ENCODE assay signal across 16 cellular contexts in genomic region chr12:52055781-52056711, GRCh38. TPM values are rescaled to one million over a fixed set of nuclear protein-coding genes. Genes with fewer than 3 reads are reported as not detected.
DNase-seq lines count a peak whose midpoint lies in the region; ATAC-seq and TF ChIP-seq lines count a peak whose summit lies in the region.
"Had no signal": no experiment of that assay in that cellular context is flagged by ENCODE, and none has a peak within 500 bp of the region (broad histone marks: within the 10 kb centered on the region; RNA-seq: fewer than 3 reads in every experiment).

No MANE protein-coding gene starts in this region.

- H3K4me3 ChIP-seq in fibroblast of the aortic adventitia (ENCODE audit: low read depth, low read length) (no peak overlapping the region), prostate gland (no peak overlapping the region)
- H3K4me3 ChIP-seq: K562, SJSA1 had no signal

- H3K27me3 Mint-ChIP-seq in stimulated activated naive CD8-positive, alpha-beta T cell treated with anti-CD3 and anti-CD28 coated beads, Interleukin-15, Interleukin-2, amounts not matched to agents 100 ng/mL and 50 ng/mL, for 24 hours = no peaks in the 10 kb centered on the region

- no peaks in the 10 kb centered on the region for H3K27me3 ChIP-seq in prostate gland (replicated peaks; ENCODE audit: insufficient read depth)
- H3K27me3 ChIP-seq: heart left ventricle, SJSA1 had no signal

- H3K36me3 Mint-ChIP-seq in stimulated activated naive CD8-positive, alpha-beta T cell treated with anti-CD3 and anti-CD28 coated beads, Interleukin-15, Interleukin-2, amounts not matched to agents 100 ng/mL and 50 ng/mL, for 24 hours (ENCODE audit: low read depth) = peaks cover 53% of the 10 kb centered on the region

- H3K27ac ChIP-seq in prostate gland = peak overlapping the region; percentile 100
- H3K27ac ChIP-seq: SJSA1 had no signal

- intact Hi-C loops in prostate gland (cut with DNase I) = no loop called here

- peaks cover 28% of the 10 kb centered on the region for H3K4me1 ChIP-seq in prostate gland (replicated peaks)

- no peak for ATAC-seq in stimulated activated naive CD8-positive, alpha-beta T cell treated with anti-CD3 and anti-CD28 coated beads, Interleukin-15, Interleukin-2, amounts not matched to agents 100 U/mL and 50 U/mL, for 24 hours
- ATAC-seq in HG03280 (IDR thresholded peaks at IDR 0.05; ENCODE audit: unreplicated experiment) = no peak
- ATAC-seq: K562 had no signal

- H3K36me3 ChIP-seq in prostate gland = peaks cover 6 to 9% of the 10 kb centered on the region in 2 donors

- H3K27ac Mint-ChIP-seq in stimulated activated naive CD8-positive, alpha-beta T cell treated with anti-CD3 and anti-CD28 coated beads, Interleukin-15, Interleukin-2, amounts not matched to agents 100 ng/mL and 50 ng/mL, for 24 hours = peak overlapping the region; percentile 21

- peak; percentile 19 for TF ChIP-seq POLR2A in prostate gland (IDR thresholded peaks at IDR 0.05)

- H3K4me1 Mint-ChIP-seq in stimulated activated naive CD8-positive, alpha-beta T cell treated with anti-CD3 and anti-CD28 coated beads, Interleukin-15, Interleukin-2, amounts not matched to agents 100 ng/mL and 50 ng/mL, for 24 hours (ENCODE audit: low read depth) = peaks cover 2% of the 10 kb centered on the region

- 77% methylated on average over 24 of the region's 27 CpGs for WGBS in prostate gland

- no peaks in the 10 kb centered on the region for H3K9me3 Mint-ChIP-seq in stimulated activated naive CD8-positive, alpha-beta T cell treated with anti-CD3 and anti-CD28 coated beads, Interleukin-15, Interleukin-2, amounts not matched to agents 100 ng/mL and 50 ng/mL, for 24 hours

- DNase-seq in stimulated activated naive CD8-positive, alpha-beta T cell treated with anti-CD3 and anti-CD28 coated beads, Interleukin-15, Interleukin-2, amounts not matched to agents 100 U/mL and 50 U/mL, for 24 hours = no peak
- DNase-seq in fibroblast of the aortic adventitia (ENCODE audit: low read depth) = peak; percentile 59
- DNase-seq in prostate gland (ENCODE audit: low spot score) = no peak
- no peak for DNase-seq in stimulated activated CD4-positive, alpha-beta T cell treated with anti-CD3 and anti-CD28 coated beads, Interleukin-4, amount 100 ng/mL, for 4 hours
- no peak for DNase-seq in NCI-H774 (lab: John Stamatoyannopoulos, UW)
- DNase-seq in GOT3 (lab: John Stamatoyannopoulos, UW) = no peak
- DNase-seq: activated CD8-positive, alpha-beta memory T cell treated with anti-CD3 and anti-CD28 coated beads for 24 hours; activated naive CD4-positive, alpha-beta T cell treated with Interleukin-2 at 50 U/mL for 16 hours; DMS53; NCI-H1105 treated with DMSO at 0.1 percent for 48 hours had no signal

- TF ChIP-seq CTCF in fibroblast of the aortic adventitia (IDR thresholded peaks at IDR 0.05; ENCODE audit: insufficient read depth, low read length) (no peak), prostate gland (IDR thresholded peaks at IDR 0.05) (no peak)

- H3K9me3 ChIP-seq in prostate gland = no peaks in the 10 kb centered on the region
- H3K9me3 ChIP-seq: heart left ventricle, SJSA1 had no signal

- H3K4me3 Mint-ChIP-seq in stimulated activated naive CD8-positive, alpha-beta T cell treated with anti-CD3 and anti-CD28 coated beads, Interleukin-15, Interleukin-2, amounts not matched to agents 100 ng/mL and 50 ng/mL, for 24 hours = no peak overlapping the region

RNA-seq across cellular contexts. Expression of gene NR4A1, which starts 4.8 kb away (rescaled TPM):
- total RNA-seq in fibroblast of the aortic adventitia (ENCODE audit: low replicate concordance) (0.82 and 3.9 TPM in 2 replicates), prostate gland (100 to 1,000 TPM in 1 of 2 donors, 10 to 100 TPM in 1; 85.1 to 125 TPM)

RNA-seq across cellular contexts. Expression of gene ATG101, which starts 13.7 kb away (rescaled TPM):
- 41.1 and 89.2 TPM in 2 replicates for total RNA-seq in fibroblast of the aortic adventitia (ENCODE audit: low replicate concordance)
- 10 to 100 TPM; 60.0 to 64.1 TPM for total RNA-seq in prostate gland

RNA-seq across cellular contexts. Expression of gene SMIM41, which starts 23.5 kb away (rescaled TPM):
- total RNA-seq in fibroblast of the aortic adventitia (ENCODE audit: low replicate concordance) = 0.27 and 0.98 TPM in 2 replicates
- 10 to 100 TPM in 1 of 2 donors, 1 to 10 TPM in 1; 7.5 to 30.2 TPM for total RNA-seq in prostate gland
- total RNA-seq: K562, SJSA1, subcutaneous adipose tissue had no signal

RNA-seq across cellular contexts. Expression of gene TAMALIN, which starts 49.3 kb away (rescaled TPM):
- total RNA-seq in fibroblast of the aortic adventitia (ENCODE audit: low replicate concordance) (7.3 TPM in 2 replicates), prostate gland (10 to 100 TPM; 16.5 to 38.6 TPM)

Comparison
In these comparisons a context has a peak if more than half of its experiments do, and no peak if none do; other contexts are left out.
1. RNA of gene NR4A1, which starts 4.8 kb away (total RNA-seq): 85.1 to 125 TPM in prostate gland; 0.82 to 3.9 TPM in fibroblast of the aortic adventitia; every median in the first group is over 10 times any median in the second.